21 cellular contexts compared by ENCODE assay signal in the genomic region with DNA sequence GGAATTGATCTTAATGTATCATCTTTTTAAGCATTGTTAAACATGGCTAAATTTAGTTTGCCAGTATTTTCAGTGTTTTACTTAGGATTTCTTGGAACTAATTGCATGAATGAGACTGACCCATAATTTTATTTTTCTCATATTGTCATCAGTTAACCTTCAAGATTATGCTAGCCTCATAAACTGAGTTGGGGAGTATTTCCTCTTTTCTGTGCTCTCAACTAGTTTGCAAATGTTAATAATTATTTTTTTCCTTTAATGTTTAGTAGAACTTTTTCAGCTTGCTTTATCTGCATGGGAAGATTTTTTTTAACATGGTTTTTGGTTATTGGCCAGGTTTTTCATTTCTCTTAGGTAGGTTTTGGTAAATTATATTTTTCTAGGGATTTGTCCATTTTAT.
DNase-seq lines count a peak whose midpoint lies in the region; ATAC-seq and TF ChIP-seq lines count a peak whose summit lies in the region.
"Had no signal": no experiment of that assay in that cellular context is flagged by ENCODE, and none has a peak within 500 bp of the region (broad histone marks: within the 10 kb centered on the region; RNA-seq: fewer than 3 reads in every experiment).

No MANE protein-coding gene starts in this region.

- no peak for DNase-seq in CD4-positive, alpha-beta memory T cell
- DNase-seq in activated CD8-positive, alpha-beta memory T cell treated with anti-CD3 and anti-CD28 coated beads, Interleukin-2, amount 10 ng/mL, durations not matched to agents 7 days and 5 days: no peak
- DNase-seq: Calu3; CD8-positive, alpha-beta T cell; GF-D8; H9; MM.1S; NCI-H1092 treated with DMSO at 0.1 percent for 48 hours; NCI-H146; NCI-H2171 treated with DMSO at 0.1 percent for 48 hours; NCI-H526 treated with DMSO at 0.1 percent for 48 hours; Peyer's patch; T-helper 17 cell had no signal

- H3K9me3 Mint-ChIP-seq in nephron: no peaks in the 10 kb centered on the region
- peaks cover 0 to 2% (median 0%) of the 10 kb centered on the region in 8 donors for H3K9me3 Mint-ChIP-seq in CD4-positive, alpha-beta memory T cell
- no peaks in the 10 kb centered on the region for H3K9me3 Mint-ChIP-seq in activated CD8-positive, alpha-beta memory T cell treated with anti-CD3 and anti-CD28 coated beads, Interleukin-2, amount 10 ng/mL, durations not matched to agents 7 days and 5 days (ENCODE audit: low read depth)
- H3K9me3 Mint-ChIP-seq: CD8-positive, alpha-beta T cell; H9 had no signal

- H3K27ac ChIP-seq in CD4-positive, alpha-beta memory T cell (ENCODE audit: low read depth, low read length): no peak overlapping the region
- H3K27ac ChIP-seq: BLaER1, Peyer's patch, SJSA1 had no signal

- H3K4me1 ChIP-seq in CD4-positive, alpha-beta memory T cell (ENCODE audit: insufficient read depth, low read length): no peaks in the 10 kb centered on the region
- H3K4me1 ChIP-seq: BLaER1, Peyer's patch, SJSA1 had no signal

- H3K4me3 Mint-ChIP-seq in nephron: no peak overlapping the region
- no peak overlapping the region for H3K4me3 Mint-ChIP-seq in CD4-positive, alpha-beta memory T cell
- H3K4me3 Mint-ChIP-seq in activated CD8-positive, alpha-beta memory T cell treated with anti-CD3 and anti-CD28 coated beads, Interleukin-2, amount 10 ng/mL, durations not matched to agents 7 days and 5 days: no peak overlapping the region
- H3K4me3 Mint-ChIP-seq: CD8-positive, alpha-beta T cell; H9; T-helper 17 cell had no signal

- ATAC-seq in GM19043 (IDR thresholded peaks at IDR 0.05; ENCODE audit: low read depth, unreplicated experiment): peak; percentile 61
- ATAC-seq in GM21619 (IDR thresholded peaks at IDR 0.05; ENCODE audit: unreplicated experiment): peak; percentile 71
- peak; percentile 75 for ATAC-seq in HG03460 (IDR thresholded peaks at IDR 0.05; ENCODE audit: unreplicated experiment)
- ATAC-seq in GM19023 (IDR thresholded peaks at IDR 0.05; ENCODE audit: unreplicated experiment): no peak
- ATAC-seq in GM21367 (IDR thresholded peaks at IDR 0.05; ENCODE audit: unreplicated experiment): no peak
- no peak for ATAC-seq in activated CD8-positive, alpha-beta memory T cell treated with anti-CD3 and anti-CD28 coated beads, Interleukin-2, amount 10 ng/mL, durations not matched to agents 7 days and 5 days
- ATAC-seq: CD8-positive, alpha-beta T cell; T-helper 17 cell had no signal

- no peaks in the 10 kb centered on the region for H3K36me3 Mint-ChIP-seq in nephron (ENCODE audit: low read depth)
- no peaks in the 10 kb centered on the region for H3K36me3 Mint-ChIP-seq in CD4-positive, alpha-beta memory T cell
- no peaks in the 10 kb centered on the region for H3K36me3 Mint-ChIP-seq in activated CD8-positive, alpha-beta memory T cell treated with anti-CD3 and anti-CD28 coated beads, Interleukin-2, amount 10 ng/mL, durations not matched to agents 7 days and 5 days
- H3K36me3 Mint-ChIP-seq: CD8-positive, alpha-beta T cell had no signal

- H3K9me3 ChIP-seq in CD4-positive, alpha-beta memory T cell (ENCODE audit: control insufficient read depth in 1 of 2, low read length in 2 of 2): no peaks in the 10 kb centered on the region
- H3K9me3 ChIP-seq: BLaER1, Peyer's patch, SJSA1 had no signal

- POLR2A ChIA-PET in CD4-positive, alpha-beta memory T cell (lab: Charles Lee; ENCODE audit: partially characterized antibody): no interaction called here

- no peaks in the 10 kb centered on the region for H3K36me3 ChIP-seq in CD4-positive, alpha-beta memory T cell (ENCODE audit: insufficient read depth, low read length)
- H3K36me3 ChIP-seq: BLaER1, Peyer's patch, SJSA1 had no signal

- no peak for TF ChIP-seq CTCF in nephron (IDR thresholded peaks at IDR 0.05; ENCODE audit: unreplicated experiment in 3 of 3)

- CTCF ChIA-PET in CD4-positive, alpha-beta memory T cell (lab: Charles Lee; ENCODE audit: partially characterized antibody): no interaction called here
- CTCF ChIA-PET in activated CD8-positive, alpha-beta memory T cell treated with anti-CD3 and anti-CD28 coated beads, Interleukin-2, amount 10 ng/mL, durations not matched to agents 7 days and 5 days (lab: Charles Lee): interaction anchor here (1.1 kb wide), 1 partner anchor 240 kb away, joined by 4 read pairs; no protein-coding TSS in a partner anchor

- H3K4me1 Mint-ChIP-seq in nephron: peaks cover 38% of the 10 kb centered on the region
- H3K4me1 Mint-ChIP-seq in CD4-positive, alpha-beta memory T cell: peaks cover 0 to 4% (median 0%) of the 10 kb centered on the region in 4 donors
- H3K4me1 Mint-ChIP-seq in activated CD8-positive, alpha-beta memory T cell treated with anti-CD3 and anti-CD28 coated beads, Interleukin-2, amount 10 ng/mL, durations not matched to agents 7 days and 5 days: no peaks in the 10 kb centered on the region
- H3K4me1 Mint-ChIP-seq: H9, T-helper 17 cell had no signal

- H3K27me3 Mint-ChIP-seq in nephron (ENCODE audit: low read depth): no peaks in the 10 kb centered on the region
- no peaks in the 10 kb centered on the region for H3K27me3 Mint-ChIP-seq in CD4-positive, alpha-beta memory T cell
- H3K27me3 Mint-ChIP-seq in activated CD8-positive, alpha-beta memory T cell treated with anti-CD3 and anti-CD28 coated beads, Interleukin-2, amount 10 ng/mL, durations not matched to agents 7 days and 5 days: peaks cover 4% of the 10 kb centered on the region
- H3K27me3 Mint-ChIP-seq: T-helper 17 cell had no signal

- no peaks in the 10 kb centered on the region for H3K27me3 ChIP-seq in CD4-positive, alpha-beta memory T cell (ENCODE audit: insufficient read depth, low read length)
- H3K27me3 ChIP-seq: BLaER1, Peyer's patch, SJSA1 had no signal

- H3K4me3 ChIP-seq in CD4-positive, alpha-beta memory T cell (ENCODE audit: low read length in 2 of 2): no peak overlapping the region
- H3K4me3 ChIP-seq: BLaER1, Peyer's patch, SJSA1 had no signal

- intact Hi-C loops in CD4-positive, alpha-beta memory T cell (cut with micrococcal nuclease): no loop called here

- H3K27ac Mint-ChIP-seq in nephron: peak overlapping the region; percentile 12 to 74 (median 63)
- H3K27ac Mint-ChIP-seq in CD4-positive, alpha-beta memory T cell: no peak overlapping the region
- no peak overlapping the region for H3K27ac Mint-ChIP-seq in activated CD8-positive, alpha-beta memory T cell treated with anti-CD3 and anti-CD28 coated beads, Interleukin-2, amount 10 ng/mL, durations not matched to agents 7 days and 5 days
- H3K27ac Mint-ChIP-seq: CD8-positive, alpha-beta T cell; H9; T-helper 17 cell had no signal

Comparison
In these comparisons a context has a peak if more than half of its experiments do, and no peak if none do; other contexts are left out.
1. ATAC-seq: peak in GM19043 (single experiment), GM21619 (single experiment) and HG03460 (single experiment); none in GM19023 (single experiment), GM21367 (single experiment) and activated CD8-positive, alpha-beta memory T cell treated with anti-CD3 and anti-CD28 coated beads, Interleukin-2, amount 10 ng/mL, durations not matched to agents 7 days and 5 days (single experiment).
2. H3K27ac Mint-ChIP-seq: peak in nephron (3 of 3); none in CD4-positive, alpha-beta memory T cell (0 of 7) and activated CD8-positive, alpha-beta memory T cell treated with anti-CD3 and anti-CD28 coated beads, Interleukin-2, amount 10 ng/mL, durations not matched to agents 7 days and 5 days (single experiment).